ENCODE assay signal across 1 cellular context in the genomic region with DNA sequence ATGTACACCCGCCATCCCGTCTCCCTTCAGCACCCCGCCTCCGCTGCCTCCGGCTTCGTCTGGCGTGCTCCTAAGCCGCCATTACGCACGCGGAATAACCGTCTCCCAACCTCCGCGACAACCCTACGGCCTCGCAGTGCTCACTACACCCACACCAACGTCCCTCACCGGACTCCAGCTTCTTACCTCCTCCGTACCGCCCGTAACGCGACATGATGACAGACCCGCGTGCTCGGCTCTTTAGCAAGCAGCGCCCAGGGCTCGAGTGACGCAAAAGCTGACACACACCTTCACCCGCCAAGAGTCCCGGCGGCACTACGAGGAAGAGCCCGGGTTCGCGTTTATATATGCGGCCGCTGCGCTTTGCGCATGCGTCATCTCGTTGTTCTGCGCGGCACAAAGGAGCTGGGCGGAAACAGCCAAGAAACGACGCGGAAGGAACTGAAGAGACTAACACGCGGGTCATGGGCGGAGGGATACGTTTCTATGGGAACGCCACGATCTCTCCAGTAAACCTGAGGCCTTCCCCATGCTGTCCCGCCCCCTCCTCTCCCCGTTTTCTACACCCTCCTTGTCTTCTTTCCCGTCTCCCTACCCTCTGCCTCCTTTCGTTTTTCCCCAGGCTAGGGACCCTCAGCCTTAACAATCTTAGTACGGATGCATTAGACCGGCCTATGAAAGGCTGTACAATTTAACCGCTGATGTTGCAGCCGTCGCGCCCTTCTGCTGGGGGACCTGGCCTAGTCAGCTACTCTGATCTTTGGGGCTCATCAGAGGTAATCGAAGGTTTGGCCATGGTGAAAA.
A peak's percentile ranks its signal among the peaks of the same experiment; 100 is the strongest.
TF ChIP-seq lines count a peak whose summit lies in the region.

A gene (minus strand): TSS at position 319 of the 804 bp plus-strand sequence. CDS start 105 bp downstream, at position 214.

TF ChIP-seq in WTC11, 78 proteins besides CTCF, POLR2A, EP300 and RAD21 (continued from another document):
- TF ChIP-seq, protein P1, sequence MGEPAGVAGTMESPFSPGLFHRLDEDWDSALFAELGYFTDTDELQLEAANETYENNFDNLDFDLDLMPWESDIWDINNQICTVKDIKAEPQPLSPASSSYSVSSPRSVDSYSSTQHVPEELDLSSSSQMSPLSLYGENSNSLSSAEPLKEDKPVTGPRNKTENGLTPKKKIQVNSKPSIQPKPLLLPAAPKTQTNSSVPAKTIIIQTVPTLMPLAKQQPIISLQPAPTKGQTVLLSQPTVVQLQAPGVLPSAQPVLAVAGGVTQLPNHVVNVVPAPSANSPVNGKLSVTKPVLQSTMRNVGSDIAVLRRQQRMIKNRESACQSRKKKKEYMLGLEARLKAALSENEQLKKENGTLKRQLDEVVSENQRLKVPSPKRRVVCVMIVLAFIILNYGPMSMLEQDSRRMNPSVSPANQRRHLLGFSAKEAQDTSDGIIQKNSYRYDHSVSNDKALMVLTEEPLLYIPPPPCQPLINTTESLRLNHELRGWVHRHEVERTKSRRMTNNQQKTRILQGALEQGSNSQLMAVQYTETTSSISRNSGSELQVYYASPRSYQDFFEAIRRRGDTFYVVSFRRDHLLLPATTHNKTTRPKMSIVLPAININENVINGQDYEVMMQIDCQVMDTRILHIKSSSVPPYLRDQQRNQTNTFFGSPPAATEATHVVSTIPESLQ (CRISPR knock-in tag; IDR thresholded peaks at IDR 0.05) = no peak
- TF ChIP-seq SOX15 (CRISPR knock-in tag; IDR thresholded peaks at IDR 0.05) (peak; percentile 86), TEAD4 (CRISPR knock-in tag; IDR thresholded peaks at IDR 0.05) (peak; percentile 90)
- TF ChIP-seq, protein P2, sequence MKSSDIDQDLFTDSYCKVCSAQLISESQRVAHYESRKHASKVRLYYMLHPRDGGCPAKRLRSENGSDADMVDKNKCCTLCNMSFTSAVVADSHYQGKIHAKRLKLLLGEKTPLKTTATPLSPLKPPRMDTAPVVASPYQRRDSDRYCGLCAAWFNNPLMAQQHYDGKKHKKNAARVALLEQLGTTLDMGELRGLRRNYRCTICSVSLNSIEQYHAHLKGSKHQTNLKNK (CRISPR knock-in tag; IDR thresholded peaks at IDR 0.05) = peak; percentile 91
- TF ChIP-seq, protein P3, sequence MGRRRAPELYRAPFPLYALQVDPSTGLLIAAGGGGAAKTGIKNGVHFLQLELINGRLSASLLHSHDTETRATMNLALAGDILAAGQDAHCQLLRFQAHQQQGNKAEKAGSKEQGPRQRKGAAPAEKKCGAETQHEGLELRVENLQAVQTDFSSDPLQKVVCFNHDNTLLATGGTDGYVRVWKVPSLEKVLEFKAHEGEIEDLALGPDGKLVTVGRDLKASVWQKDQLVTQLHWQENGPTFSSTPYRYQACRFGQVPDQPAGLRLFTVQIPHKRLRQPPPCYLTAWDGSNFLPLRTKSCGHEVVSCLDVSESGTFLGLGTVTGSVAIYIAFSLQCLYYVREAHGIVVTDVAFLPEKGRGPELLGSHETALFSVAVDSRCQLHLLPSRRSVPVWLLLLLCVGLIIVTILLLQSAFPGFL (CRISPR knock-in tag; IDR thresholded peaks at IDR 0.05; ENCODE audit: borderline replicate concordance) = peak; percentile 91; the same call in 1 of the 2 replicates
